ENCODE assay signal across 21 cellular contexts in genomic region chr3:77247817-77248216, GRCh38.
"Had no signal": no experiment of that assay in that cellular context is flagged by ENCODE, and none has a peak within 500 bp of the region (broad histone marks: within the 10 kb centered on the region; RNA-seq: fewer than 3 reads in every experiment).

No MANE protein-coding gene starts in this region.

- H3K27ac ChIP-seq: SK-N-MC had no signal

- H3K27me3 Mint-ChIP-seq: activated naive CD4-positive, alpha-beta T cell treated with anti-CD3 and anti-CD28 coated beads, Interleukin-2, amount 50 U/mL, for 24 hours had no signal

- H3K36me3 Mint-ChIP-seq: activated naive CD4-positive, alpha-beta T cell treated with anti-CD3 and anti-CD28 coated beads, Interleukin-2, amount 50 U/mL, for 24 hours had no signal

- H3K4me3 Mint-ChIP-seq: activated CD8-positive, alpha-beta T cell treated with anti-CD3 and anti-CD28 coated beads, Interleukin-2, amount 10 ng/mL, durations not matched to agents 7 days and 5 days; activated naive CD4-positive, alpha-beta T cell treated with anti-CD3 and anti-CD28 coated beads, Interleukin-2, amount 50 U/mL, for 24 hours; activated T-helper 1 cell treated with anti-CD3 and anti-CD28 coated beads, Interleukin-12 subunit alpha, Interleukin-12 subunit beta, Interleukin-2, Interleukin-4 antibody, amounts not matched to agents 30 ng/mL and 10 ng/mL and 1 ng/mL, durations not matched to agents 14 hours and 24 hours and 36 hours had no signal

- H3K4me3 ChIP-seq: K562, SK-N-MC had no signal

- H3K27ac Mint-ChIP-seq: activated CD8-positive, alpha-beta T cell treated with anti-CD3 and anti-CD28 coated beads, Interleukin-2, amount 10 ng/mL, durations not matched to agents 7 days and 5 days; activated naive CD4-positive, alpha-beta T cell treated with anti-CD3 and anti-CD28 coated beads, Interleukin-2, amount 50 U/mL, for 24 hours; activated T-helper 1 cell treated with anti-CD3 and anti-CD28 coated beads, Interleukin-12 subunit alpha, Interleukin-12 subunit beta, Interleukin-2, Interleukin-4 antibody, amounts not matched to agents 30 ng/mL and 10 ng/mL and 1 ng/mL, durations not matched to agents 14 hours and 24 hours and 36 hours had no signal

- DNase-seq: activated CD4-positive, alpha-beta T cell treated with anti-CD3 and anti-CD28 coated beads for 48 hours; activated CD4-positive, alpha-beta T cell treated with anti-CD3 and anti-CD28 coated beads, Interleukin-2, amount 50 U/mL, for 4 hours; activated CD4-positive, CD25-positive, alpha-beta regulatory T cell treated with anti-CD3 and anti-CD28 coated beads, Interleukin-2, amount 50 U/mL, for 72 hours; activated CD8-positive, alpha-beta memory T cell treated with anti-CD3 and anti-CD28 coated beads, Interleukin-2, amount 50 U/mL, for 48 hours; activated CD8-positive, alpha-beta T cell treated with anti-CD3 and anti-CD28 coated beads, Interleukin-2, amount 10 ng/mL, durations not matched to agents 7 days and 5 days; activated effector memory CD4-positive, alpha-beta T cell treated with Interleukin-2 at 50 U/mL for 16 hours; activated naive CD4-positive, alpha-beta T cell; activated T-cell treated with anti-CD3 and anti-CD28 coated beads, Interleukin-2, amount 50 U/mL, for 1 hour; Kasumi-1; NCI-H1105 treated with DMSO at 0.1 percent for 48 hours; NCI-H1436 treated with DMSO at 0.1 percent for 48 hours; NCI-H187; NCI-H2081; NCI-H446; NCI-H524; PC-3; SW 1271 had no signal

- H3K4me1 Mint-ChIP-seq: activated naive CD4-positive, alpha-beta T cell treated with anti-CD3 and anti-CD28 coated beads, Interleukin-2, amount 50 U/mL, for 24 hours had no signal
